In the genomic region with DNA sequence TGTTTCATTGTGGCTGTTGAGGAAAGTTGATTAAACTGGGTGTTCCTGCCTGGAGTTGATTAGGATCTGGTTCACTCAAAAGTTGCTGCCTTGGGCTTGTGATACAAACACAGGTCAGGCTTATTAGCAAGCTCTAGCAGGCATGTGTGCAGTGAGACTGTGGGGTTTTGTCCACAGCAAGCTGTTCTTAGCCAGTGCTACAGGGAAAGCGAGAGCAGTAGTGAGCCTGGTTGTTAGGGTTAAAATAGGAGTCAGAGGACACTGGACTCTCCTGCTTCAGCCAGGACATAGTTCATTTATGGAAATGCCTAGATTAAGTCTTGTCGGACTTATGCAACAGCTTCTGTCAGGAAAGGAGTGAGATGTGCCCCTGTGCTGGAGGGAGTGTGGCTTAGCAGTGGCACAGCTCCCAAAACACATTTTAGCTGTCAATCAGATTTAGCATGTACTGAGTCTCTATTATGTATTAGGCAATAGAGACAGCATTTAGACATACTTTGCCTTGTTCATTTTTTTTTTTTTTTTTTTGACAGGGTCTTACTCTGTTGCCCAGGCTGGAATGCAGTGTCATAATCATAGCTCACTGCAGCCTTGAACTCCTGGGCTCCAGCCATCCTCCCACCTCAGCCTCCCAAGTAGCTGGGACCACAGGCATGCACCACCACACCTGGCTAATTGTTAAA, we compare ENCODE assay signal across 1 cellular context.
TF ChIP-seq lines count a peak whose summit lies in the region.

No MANE protein-coding gene starts in this region.

TF ChIP-seq in GM23338, 12 proteins besides CTCF, POLR2A, EP300 and RAD21:
- TF ChIP-seq, protein P1, sequence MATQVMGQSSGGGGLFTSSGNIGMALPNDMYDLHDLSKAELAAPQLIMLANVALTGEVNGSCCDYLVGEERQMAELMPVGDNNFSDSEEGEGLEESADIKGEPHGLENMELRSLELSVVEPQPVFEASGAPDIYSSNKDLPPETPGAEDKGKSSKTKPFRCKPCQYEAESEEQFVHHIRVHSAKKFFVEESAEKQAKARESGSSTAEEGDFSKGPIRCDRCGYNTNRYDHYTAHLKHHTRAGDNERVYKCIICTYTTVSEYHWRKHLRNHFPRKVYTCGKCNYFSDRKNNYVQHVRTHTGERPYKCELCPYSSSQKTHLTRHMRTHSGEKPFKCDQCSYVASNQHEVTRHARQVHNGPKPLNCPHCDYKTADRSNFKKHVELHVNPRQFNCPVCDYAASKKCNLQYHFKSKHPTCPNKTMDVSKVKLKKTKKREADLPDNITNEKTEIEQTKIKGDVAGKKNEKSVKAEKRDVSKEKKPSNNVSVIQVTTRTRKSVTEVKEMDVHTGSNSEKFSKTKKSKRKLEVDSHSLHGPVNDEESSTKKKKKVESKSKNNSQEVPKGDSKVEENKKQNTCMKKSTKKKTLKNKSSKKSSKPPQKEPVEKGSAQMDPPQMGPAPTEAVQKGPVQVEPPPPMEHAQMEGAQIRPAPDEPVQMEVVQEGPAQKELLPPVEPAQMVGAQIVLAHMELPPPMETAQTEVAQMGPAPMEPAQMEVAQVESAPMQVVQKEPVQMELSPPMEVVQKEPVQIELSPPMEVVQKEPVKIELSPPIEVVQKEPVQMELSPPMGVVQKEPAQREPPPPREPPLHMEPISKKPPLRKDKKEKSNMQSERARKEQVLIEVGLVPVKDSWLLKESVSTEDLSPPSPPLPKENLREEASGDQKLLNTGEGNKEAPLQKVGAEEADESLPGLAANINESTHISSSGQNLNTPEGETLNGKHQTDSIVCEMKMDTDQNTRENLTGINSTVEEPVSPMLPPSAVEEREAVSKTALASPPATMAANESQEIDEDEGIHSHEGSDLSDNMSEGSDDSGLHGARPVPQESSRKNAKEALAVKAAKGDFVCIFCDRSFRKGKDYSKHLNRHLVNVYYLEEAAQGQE (IDR thresholded peaks at IDR 0.05; ENCODE audit: unreplicated experiment) = no peak
- TF ChIP-seq POLR2AphosphoS5 (IDR thresholded peaks at IDR 0.05; ENCODE audit: low read depth) (no peak), ZNF114 (CRISPR knock-in tag; IDR thresholded peaks at IDR 0.05) (no peak), NANOG (IDR thresholded peaks at IDR 0.05; ENCODE audit: borderline replicate concordance) (no peak), CREB1 (CRISPR knock-in tag; IDR thresholded peaks at IDR 0.05; ENCODE audit: low read depth) (no peak), ZNF331 (CRISPR knock-in tag; IDR thresholded peaks at IDR 0.05; ENCODE audit: low read depth) (no peak), EZH2 (IDR thresholded peaks at IDR 0.05; ENCODE audit: low read depth, unreplicated experiment) (no peak), STAT1 (IDR thresholded peaks at IDR 0.05; ENCODE audit: unreplicated experiment) (no peak), EZH2phosphoT487 (IDR thresholded peaks at IDR 0.05; ENCODE audit: unreplicated experiment) (no peak), JUNB (IDR thresholded peaks at IDR 0.05; ENCODE audit: unreplicated experiment) (no peak)
- TF ChIP-seq, protein P2, sequence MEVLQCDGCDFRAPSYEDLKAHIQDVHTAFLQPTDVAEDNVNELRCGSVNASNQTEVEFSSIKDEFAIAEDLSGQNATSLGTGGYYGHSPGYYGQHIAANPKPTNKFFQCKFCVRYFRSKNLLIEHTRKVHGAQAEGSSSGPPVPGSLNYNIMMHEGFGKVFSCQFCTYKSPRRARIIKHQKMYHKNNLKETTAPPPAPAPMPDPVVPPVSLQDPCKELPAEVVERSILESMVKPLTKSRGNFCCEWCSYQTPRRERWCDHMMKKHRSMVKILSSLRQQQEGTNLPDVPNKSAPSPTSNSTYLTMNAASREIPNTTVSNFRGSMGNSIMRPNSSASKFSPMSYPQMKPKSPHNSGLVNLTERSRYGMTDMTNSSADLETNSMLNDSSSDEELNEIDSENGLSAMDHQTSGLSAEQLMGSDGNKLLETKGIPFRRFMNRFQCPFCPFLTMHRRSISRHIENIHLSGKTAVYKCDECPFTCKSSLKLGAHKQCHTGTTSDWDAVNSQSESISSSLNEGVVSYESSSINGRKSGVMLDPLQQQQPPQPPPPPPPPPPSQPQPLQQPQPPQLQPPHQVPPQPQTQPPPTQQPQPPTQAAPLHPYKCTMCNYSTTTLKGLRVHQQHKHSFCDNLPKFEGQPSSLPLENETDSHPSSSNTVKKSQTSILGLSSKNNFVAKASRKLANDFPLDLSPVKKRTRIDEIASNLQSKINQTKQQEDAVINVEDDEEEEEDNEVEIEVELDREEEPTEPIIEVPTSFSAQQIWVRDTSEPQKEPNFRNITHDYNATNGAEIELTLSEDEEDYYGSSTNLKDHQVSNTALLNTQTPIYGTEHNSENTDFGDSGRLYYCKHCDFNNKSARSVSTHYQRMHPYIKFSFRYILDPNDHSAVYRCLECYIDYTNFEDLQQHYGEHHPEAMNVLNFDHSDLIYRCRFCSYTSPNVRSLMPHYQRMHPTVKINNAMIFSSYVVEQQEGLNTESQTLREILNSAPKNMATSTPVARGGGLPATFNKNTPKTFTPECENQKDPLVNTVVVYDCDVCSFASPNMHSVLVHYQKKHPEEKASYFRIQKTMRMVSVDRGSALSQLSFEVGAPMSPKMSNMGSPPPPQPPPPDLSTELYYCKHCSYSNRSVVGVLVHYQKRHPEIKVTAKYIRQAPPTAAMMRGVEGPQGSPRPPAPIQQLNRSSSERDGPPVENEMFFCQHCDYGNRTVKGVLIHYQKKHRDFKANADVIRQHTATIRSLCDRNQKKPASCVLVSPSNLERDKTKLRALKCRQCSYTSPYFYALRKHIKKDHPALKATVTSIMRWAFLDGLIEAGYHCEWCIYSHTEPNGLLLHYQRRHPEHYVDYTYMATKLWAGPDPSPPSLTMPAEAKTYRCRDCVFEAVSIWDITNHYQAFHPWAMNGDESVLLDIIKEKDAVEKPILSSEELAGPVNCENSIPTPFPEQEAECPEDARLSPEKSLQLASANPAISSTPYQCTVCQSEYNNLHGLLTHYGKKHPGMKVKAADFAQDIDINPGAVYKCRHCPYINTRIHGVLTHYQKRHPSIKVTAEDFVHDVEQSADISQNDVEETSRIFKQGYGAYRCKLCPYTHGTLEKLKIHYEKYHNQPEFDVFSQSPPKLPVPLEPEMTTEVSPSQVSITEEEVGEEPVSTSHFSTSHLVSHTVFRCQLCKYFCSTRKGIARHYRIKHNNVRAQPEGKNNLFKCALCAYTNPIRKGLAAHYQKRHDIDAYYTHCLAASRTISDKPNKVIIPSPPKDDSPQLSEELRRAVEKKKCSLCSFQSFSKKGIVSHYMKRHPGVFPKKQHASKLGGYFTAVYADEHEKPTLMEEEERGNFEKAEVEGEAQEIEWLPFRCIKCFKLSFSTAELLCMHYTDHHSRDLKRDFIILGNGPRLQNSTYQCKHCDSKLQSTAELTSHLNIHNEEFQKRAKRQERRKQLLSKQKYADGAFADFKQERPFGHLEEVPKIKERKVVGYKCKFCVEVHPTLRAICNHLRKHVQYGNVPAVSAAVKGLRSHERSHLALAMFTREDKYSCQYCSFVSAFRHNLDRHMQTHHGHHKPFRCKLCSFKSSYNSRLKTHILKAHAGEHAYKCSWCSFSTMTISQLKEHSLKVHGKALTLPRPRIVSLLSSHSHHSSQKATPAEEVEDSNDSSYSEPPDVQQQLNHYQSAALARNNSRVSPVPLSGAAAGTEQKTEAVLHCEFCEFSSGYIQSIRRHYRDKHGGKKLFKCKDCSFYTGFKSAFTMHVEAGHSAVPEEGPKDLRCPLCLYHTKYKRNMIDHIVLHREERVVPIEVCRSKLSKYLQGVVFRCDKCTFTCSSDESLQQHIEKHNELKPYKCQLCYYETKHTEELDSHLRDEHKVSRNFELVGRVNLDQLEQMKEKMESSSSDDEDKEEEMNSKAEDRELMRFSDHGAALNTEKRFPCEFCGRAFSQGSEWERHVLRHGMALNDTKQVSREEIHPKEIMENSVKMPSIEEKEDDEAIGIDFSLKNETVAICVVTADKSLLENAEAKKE (CRISPR knock-in tag; IDR thresholded peaks at IDR 0.05) = no peak
- TF ChIP-seq, protein P3, sequence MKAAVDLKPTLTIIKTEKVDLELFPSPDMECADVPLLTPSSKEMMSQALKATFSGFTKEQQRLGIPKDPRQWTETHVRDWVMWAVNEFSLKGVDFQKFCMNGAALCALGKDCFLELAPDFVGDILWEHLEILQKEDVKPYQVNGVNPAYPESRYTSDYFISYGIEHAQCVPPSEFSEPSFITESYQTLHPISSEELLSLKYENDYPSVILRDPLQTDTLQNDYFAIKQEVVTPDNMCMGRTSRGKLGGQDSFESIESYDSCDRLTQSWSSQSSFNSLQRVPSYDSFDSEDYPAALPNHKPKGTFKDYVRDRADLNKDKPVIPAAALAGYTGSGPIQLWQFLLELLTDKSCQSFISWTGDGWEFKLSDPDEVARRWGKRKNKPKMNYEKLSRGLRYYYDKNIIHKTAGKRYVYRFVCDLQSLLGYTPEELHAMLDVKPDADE (IDR thresholded peaks at IDR 0.05) = no peak
